8 cellular contexts compared by ENCODE assay signal in genomic region chr1:2523891-2524609, GRCh38. TPM values are rescaled to one million over a fixed set of nuclear protein-coding genes. Genes with fewer than 3 reads are reported as not detected.
DNase-seq lines count a peak whose midpoint lies in the region; ATAC-seq, FAIRE-seq and TF ChIP-seq lines count a peak whose summit lies in the region.
"Had no signal": no experiment of that assay in that cellular context is flagged by ENCODE, and none has a peak within 500 bp of the region (broad histone marks: within the 10 kb centered on the region; RNA-seq: fewer than 3 reads in every experiment).

No MANE protein-coding gene starts in this region.

- WGBS in IMR-90 (ENCODE audit: extremely low coverage in 2 of 2, insufficient read length in 1 of 2), 2 experiments, result 72% methylated on average over 3 of the region's 10 CpGs; no CpG with 5 or more reads in 1 of the 2 experiments

- peak overlapping the region; percentile 84 for H2BK5ac ChIP-seq in IMR-90 (ENCODE audit: low read depth, low read length, poor library complexity, severe bottlenecking)

- FAIRE-seq in kidney (lab: Jason Lieb, UNC), result no peak

- peak overlapping the region; percentile 91 for H2BK120ac ChIP-seq in IMR-90 (ENCODE audit: low read depth, low read length)

- no peak for TF ChIP-seq RAD21 in IMR-90 (IDR thresholded peaks at IDR 0.05; ENCODE audit: low read length)

- peak overlapping the region; percentile 70 for H3K23ac ChIP-seq in IMR-90 (ENCODE audit: low read depth, low read length)

- ATAC-seq in IMR-90 (ENCODE audit: low read depth) (no peak), GM21717 (IDR thresholded peaks at IDR 0.05; ENCODE audit: unreplicated experiment) (no peak)

- H4K91ac ChIP-seq in IMR-90 (ENCODE audit: insufficient read depth, low read depth, low read length), result peak overlapping the region; percentile 86

- POLR2A ChIA-PET in IMR-90 (lab: Charles Lee; ENCODE audit: unreplicated experiment), result no interaction called here

- in situ Hi-C loops in IMR-90 (cut with MboI; ENCODE audit: low sequenced_read_pairs), result no loop called here

- CTCF ChIA-PET in IMR-90 (lab: Yijun Ruan, JAX), result interaction anchor here (0.6 kb wide), 1 partner anchor 71 kb away, joined by 4 read pairs; no protein-coding TSS in a partner anchor

- intact Hi-C loops in IMR-90 (cut with micrococcal nuclease) (no loop called here), vagina (cut with DNase I) (no loop called here), kidney (cut with DNase I) (no loop called here)

- H3K9ac ChIP-seq in IMR-90 (ENCODE audit: low read depth, low read length), result no peak overlapping the region; the same call in 1 of the 2 replicates
- no peak overlapping the region for H3K9ac ChIP-seq in skeletal muscle satellite cell (ENCODE audit: low read depth, low read length)
- H3K9ac ChIP-seq in kidney (ENCODE audit: low read length in 2 of 2), result no peak overlapping the region

- H3K18ac ChIP-seq in IMR-90 (ENCODE audit: low read depth, low read length), result no peak overlapping the region; the same call in 1 of the 2 replicates

- peaks cover 49% of the 10 kb centered on the region for H4K20me1 ChIP-seq in IMR-90 (ENCODE audit: insufficient read depth, low read length)

- peak overlapping the region; percentile 28; the same call in 1 of the 2 replicates for H3K56ac ChIP-seq in IMR-90 (ENCODE audit: extremely low read depth, insufficient read depth, low read length)

- H3K4me1 ChIP-seq in IMR-90 (ENCODE audit: control insufficient read depth, insufficient read depth, low read length), result peaks cover 25% of the 10 kb centered on the region
- H3K4me1 ChIP-seq in skeletal muscle satellite cell (ENCODE audit: control insufficient read depth, insufficient read depth, low read length), result peaks cover 44% of the 10 kb centered on the region
- peaks cover 54% of the 10 kb centered on the region for H3K4me1 ChIP-seq in vagina
- H3K4me1 ChIP-seq in kidney (ENCODE audit: control insufficient read depth in 1 of 2, insufficient read depth in 1 of 2, low read depth in 1 of 2, low read length in 2 of 2), result peaks cover 7 to 26% of the 10 kb centered on the region in 2 donors

- TF ChIP-seq POLR2A in IMR-90 (IDR thresholded peaks at IDR 0.05; ENCODE audit: low read depth, low read length) (no peak), vagina (IDR thresholded peaks at IDR 0.05) (no peak)

- H2BK15ac ChIP-seq in IMR-90 (ENCODE audit: low read depth, low read length), result peak overlapping the region; percentile 26; the same call in 2 of the 3 replicates

- H2BK20ac ChIP-seq in IMR-90 (ENCODE audit: low read depth, low read length), result peak overlapping the region; percentile 70

- H2AFZ ChIP-seq in IMR-90 (replicated peaks; ENCODE audit: low read length, poor library complexity), result no peak overlapping the region

- H3K14ac ChIP-seq in IMR-90 (replicated peaks; ENCODE audit: low read depth, low read length), result peak overlapping the region; percentile 85

- H2AK9ac ChIP-seq in IMR-90 (replicated peaks; ENCODE audit: low read depth, low read length, poor library complexity), result peak overlapping the region; percentile 96

- no peak overlapping the region for H3K4me3 ChIP-seq in IMR-90 (ENCODE audit: insufficient read depth, low read depth, low read length)
- H3K4me3 ChIP-seq in skeletal muscle satellite cell (ENCODE audit: low read length), result peak overlapping the region; percentile 98
- no peak overlapping the region for H3K4me3 ChIP-seq in vagina
- no peak overlapping the region for H3K4me3 ChIP-seq in kidney (ENCODE audit: low read length in 2 of 2)

- TF ChIP-seq CTCF in IMR-90 (conservative IDR thresholded peaks at IDR 0.05; ENCODE audit: low read depth, low read length), result no peak
- TF ChIP-seq CTCF in VCaP (conservative IDR thresholded peaks at IDR 0.05), result no peak
- no peak for TF ChIP-seq CTCF in vagina (IDR thresholded peaks at IDR 0.05)
- TF ChIP-seq CTCF in kidney (IDR thresholded peaks at IDR 0.05; ENCODE audit: borderline replicate concordance, extremely low read depth, insufficient read depth), result no peak

- H3K27me3 ChIP-seq in IMR-90 (ENCODE audit: control insufficient read depth, insufficient read depth, low read length) (peaks cover 6% of the 10 kb centered on the region; the same call in 1 of the 2 replicates), skeletal muscle satellite cell (ENCODE audit: control insufficient read depth, insufficient read depth, low read length) (no peaks in the 10 kb centered on the region), vagina (no peaks in the 10 kb centered on the region)

- peak overlapping the region; percentile 35 for H4K5ac ChIP-seq in IMR-90 (ENCODE audit: low read depth, low read length)

- peak overlapping the region; percentile 72; the same call in 1 of the 2 replicates for H3K4me2 ChIP-seq in IMR-90 (ENCODE audit: low read depth, low read length)
- peak overlapping the region; percentile 94 for H3K4me2 ChIP-seq in skeletal muscle satellite cell (ENCODE audit: low read length)

- H3K9me3 ChIP-seq in IMR-90 (ENCODE audit: control insufficient read depth, insufficient read depth, low read length) (no peaks in the 10 kb centered on the region), skeletal muscle satellite cell (replicated peaks; ENCODE audit: low read length) (no peaks in the 10 kb centered on the region), vagina (no peaks in the 10 kb centered on the region), kidney (ENCODE audit: control insufficient read depth in 1 of 2, low read length in 2 of 2) (no peaks in the 10 kb centered on the region)

- H2AK5ac ChIP-seq in IMR-90 (ENCODE audit: low read depth, low read length), result peak overlapping the region; percentile 96

- H4K8ac ChIP-seq in IMR-90 (ENCODE audit: low read depth in 2 of 2, low read length in 2 of 2), result peak overlapping the region in 1 of 2 experiments; percentile 77; a peak in 2 of 4 replicates

- peak overlapping the region; percentile 84 for H3K4ac ChIP-seq in IMR-90 (ENCODE audit: low read depth, low read length)

- no peak for DNase-seq in IMR-90
- peak; percentile 33 for DNase-seq in effector CD4-positive, alpha-beta T cell
- no peak for DNase-seq in vagina (ENCODE audit: extremely low spot score in 2 of 2)
- DNase-seq in kidney, result no peak
- DNase-seq: SIG-M5 had no signal

- H3K79me1 ChIP-seq in IMR-90 (ENCODE audit: low read depth in 1 of 2, low read length in 2 of 2), result peaks cover 7 to 45% of the 10 kb centered on the region in 2 experiments

- peaks cover 20% of the 10 kb centered on the region for H3K36me3 ChIP-seq in IMR-90 (ENCODE audit: control insufficient read depth, insufficient read depth, low read length)
- H3K36me3 ChIP-seq in skeletal muscle satellite cell (ENCODE audit: insufficient read depth, low read length), result peaks cover 22% of the 10 kb centered on the region
- peaks cover 0 to 28% of the 10 kb centered on the region in 2 donors for H3K36me3 ChIP-seq in vagina
- H3K36me3 ChIP-seq in kidney (ENCODE audit: control insufficient read depth in 1 of 2, insufficient read depth in 2 of 2, low read length in 2 of 2), result peaks cover 9 to 24% of the 10 kb centered on the region in 2 donors

- dilution Hi-C loops in IMR-90 (cut with HindIII; ENCODE audit: low sequenced_read_pairs, unreplicated experiment), result no loop called here

- H3K9me1 ChIP-seq in IMR-90 (ENCODE audit: insufficient read depth, low read length), result peaks cover 13% of the 10 kb centered on the region

- no TSS peak for BruUV-seq in IMR-90 (replicated peaks; lab: Mats Ljungman, UMichigan)

- H3K27ac ChIP-seq in IMR-90 (ENCODE audit: insufficient read depth, low read length) (peak overlapping the region; percentile 82; the same call in 1 of the 2 replicates), VCaP (peak overlapping the region; percentile 86; the same call in 1 of the 2 replicates), vagina (no peak overlapping the region), kidney (ENCODE audit: low read depth in 2 of 2, low read length in 2 of 2) (no peak overlapping the region)

TF ChIP-seq in IMR-90, 13 proteins besides CTCF, POLR2A, EP300 and RAD21 (continues in another document):
- TF ChIP-seq MAFK (IDR thresholded peaks at IDR 0.05; ENCODE audit: low read depth, low read length) (no peak), MAZ (IDR thresholded peaks at IDR 0.05; ENCODE audit: borderline replicate concordance, low read depth, low read length) (no peak)

RNA-seq across cellular contexts. Expression of gene PANK4, which starts 2.3 kb away (rescaled TPM):
- total RNA-seq in IMR-90 (2012; rRNA removed) (14.0 and 15.3 TPM in 2 replicates), vagina (39.5 TPM), kidney (33.7 TPM)
- polyA plus RNA-seq in IMR-90 (2012; rRNA removed) (18.5 and 23.3 TPM in 2 replicates), kidney (ENCODE audit: insufficient read depth, low read depth, low replicate concordance) (13.3 TPM)
- 18.5 and 21.4 TPM in 2 replicates for polyA plus RNA-seq in IMR-90 (2012; cell fraction: cytosol; rRNA removed)
- polyA plus RNA-seq in IMR-90 (2012; cell fraction: nucleus; rRNA removed; ENCODE audit: low replicate concordance), result 113 and 229 TPM in 2 replicates
- 21.3 and 24.0 TPM in 2 replicates for total RNA-seq in skeletal muscle satellite cell (2012; rRNA removed)

RNA-seq across cellular contexts. Expression of gene HES5, which starts 6.0 kb away (rescaled TPM):
- total RNA-seq in IMR-90 (2012; rRNA removed), result not detected in 2 replicates
- polyA plus RNA-seq in IMR-90 (2012; rRNA removed), result not detected in 2 replicates
- 0.08 TPM in 1 of 2 replicates, not detected in the other for polyA plus RNA-seq in IMR-90 (2012; cell fraction: cytosol; rRNA removed)
- 0.22 and 0.33 TPM in 2 replicates for polyA plus RNA-seq in IMR-90 (2012; cell fraction: nucleus; rRNA removed; ENCODE audit: low replicate concordance)
- not detected in 2 replicates for total RNA-seq in skeletal muscle satellite cell (2012; rRNA removed)
- total RNA-seq in vagina, result not detected
- total RNA-seq in kidney, result 0.44 TPM
- not detected for polyA plus RNA-seq in kidney (ENCODE audit: insufficient read depth, low read depth, low replicate concordance)

RNA-seq across cellular contexts. Expression of gene TNFRSF14, which starts 32.1 kb away (rescaled TPM):
- total RNA-seq in IMR-90 (2012; rRNA removed), result 1.3 and 1.7 TPM in 2 replicates
- 4.2 and 4.6 TPM in 2 replicates for polyA plus RNA-seq in IMR-90 (2012; rRNA removed)
- 3.1 and 5.7 TPM in 2 replicates for polyA plus RNA-seq in IMR-90 (2012; cell fraction: cytosol; rRNA removed)
- polyA plus RNA-seq in IMR-90 (2012; cell fraction: nucleus; rRNA removed; ENCODE audit: low replicate concordance), result 32.3 and 65.2 TPM in 2 replicates
- 5.0 and 8.4 TPM in 2 replicates for total RNA-seq in skeletal muscle satellite cell (2012; rRNA removed)
- total RNA-seq in vagina, result 49.6 TPM
- total RNA-seq in kidney, result 95.0 TPM
- polyA plus RNA-seq in kidney (ENCODE audit: insufficient read depth, low read depth, low replicate concordance), result 99.1 TPM

RNA-seq across cellular contexts. Expression of gene PLCH2, which starts 48.0 kb away (rescaled TPM):
- total RNA-seq in IMR-90 (2012; rRNA removed), result 0.18 and 0.28 TPM in 2 replicates
- polyA plus RNA-seq in IMR-90 (2012; rRNA removed), result 1.9 and 2.4 TPM in 2 replicates
- 1.4 and 2.4 TPM in 2 replicates for polyA plus RNA-seq in IMR-90 (2012; cell fraction: cytosol; rRNA removed)
- polyA plus RNA-seq in IMR-90 (2012; cell fraction: nucleus; rRNA removed; ENCODE audit: low replicate concordance), result 7.8 and 21.5 TPM in 2 replicates
- total RNA-seq in skeletal muscle satellite cell (2012; rRNA removed), result under 0.01 and 0.22 TPM in 2 replicates
- 30.7 TPM for total RNA-seq in vagina
- 8.7 TPM for total RNA-seq in kidney
- 7.4 TPM for polyA plus RNA-seq in kidney (ENCODE audit: insufficient read depth, low read depth, low replicate concordance)

Comparison
In these comparisons a context has a peak if more than half of its experiments do, and no peak if none do; other contexts are left out.
1. H3K27ac ChIP-seq: peak in IMR-90 (single experiment) and VCaP (single experiment); none in vagina (single experiment) and kidney (0 of 2).
2. RNA of gene TNFRSF14, which starts 32.1 kb away (total RNA-seq): 95.0 TPM in kidney (single experiment) and 49.6 TPM in vagina (single experiment); 1.3 to 1.7 TPM in IMR-90; every median in the first group is over 10 times any median in the second.